Comparison of ENCODE assay signal across 1 cellular context in the genomic region with DNA sequence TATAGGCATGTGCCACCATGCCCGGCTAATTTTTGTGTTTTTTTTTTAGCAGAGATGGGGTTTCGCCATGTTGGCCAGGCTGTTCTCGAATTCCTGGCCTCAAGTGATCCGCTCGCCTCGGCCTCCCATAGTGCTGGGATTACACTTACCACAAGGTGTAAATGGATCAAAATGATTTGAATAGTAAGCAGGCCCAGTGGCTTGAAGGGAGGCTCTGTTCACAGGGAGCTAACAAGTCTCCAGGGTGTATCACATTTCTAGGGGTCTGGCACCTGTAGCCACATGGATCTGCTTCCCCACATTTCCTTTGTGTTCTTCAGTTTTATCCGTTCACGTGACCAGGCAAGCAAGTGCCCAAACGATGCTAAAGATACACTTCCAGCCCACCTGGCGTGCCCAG.
TF ChIP-seq lines count a peak whose summit lies in the region.

No MANE protein-coding gene starts in this region.

TF ChIP-seq in HepG2, 621 proteins besides CTCF, POLR2A, EP300 and RAD21:
- TF ChIP-seq JDP2 (CRISPR knock-in tag; IDR thresholded peaks at IDR 0.05; ENCODE audit: borderline replicate concordance) (no peak), RFX5 (IDR thresholded peaks at IDR 0.05; ENCODE audit: low read depth, low read length) (no peak), TOE1 (CRISPR knock-in tag; IDR thresholded peaks at IDR 0.05) (no peak), ZNF138 (CRISPR knock-in tag; IDR thresholded peaks at IDR 0.05; ENCODE audit: low read depth) (no peak), NFIB (CRISPR knock-in tag; IDR thresholded peaks at IDR 0.05; ENCODE audit: borderline replicate concordance) (no peak), ZNF317 (CRISPR knock-in tag; IDR thresholded peaks at IDR 0.05) (no peak), ZBTB7A (CRISPR knock-in tag; IDR thresholded peaks at IDR 0.05) (no peak)
- TF ChIP-seq, protein P1, sequence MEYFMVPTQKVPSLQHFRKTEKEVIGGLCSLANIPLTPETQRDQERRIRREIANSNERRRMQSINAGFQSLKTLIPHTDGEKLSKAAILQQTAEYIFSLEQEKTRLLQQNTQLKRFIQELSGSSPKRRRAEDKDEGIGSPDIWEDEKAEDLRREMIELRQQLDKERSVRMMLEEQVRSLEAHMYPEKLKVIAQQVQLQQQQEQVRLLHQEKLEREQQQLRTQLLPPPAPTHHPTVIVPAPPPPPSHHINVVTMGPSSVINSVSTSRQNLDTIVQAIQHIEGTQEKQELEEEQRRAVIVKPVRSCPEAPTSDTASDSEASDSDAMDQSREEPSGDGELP (IDR thresholded peaks at IDR 0.05; ENCODE audit: borderline replicate concordance, low read depth) = no peak
TF ChIP-seq in HepG2: peak in this region for 0.
